ENCODE assay signal across 8 cellular contexts in the genomic region with DNA sequence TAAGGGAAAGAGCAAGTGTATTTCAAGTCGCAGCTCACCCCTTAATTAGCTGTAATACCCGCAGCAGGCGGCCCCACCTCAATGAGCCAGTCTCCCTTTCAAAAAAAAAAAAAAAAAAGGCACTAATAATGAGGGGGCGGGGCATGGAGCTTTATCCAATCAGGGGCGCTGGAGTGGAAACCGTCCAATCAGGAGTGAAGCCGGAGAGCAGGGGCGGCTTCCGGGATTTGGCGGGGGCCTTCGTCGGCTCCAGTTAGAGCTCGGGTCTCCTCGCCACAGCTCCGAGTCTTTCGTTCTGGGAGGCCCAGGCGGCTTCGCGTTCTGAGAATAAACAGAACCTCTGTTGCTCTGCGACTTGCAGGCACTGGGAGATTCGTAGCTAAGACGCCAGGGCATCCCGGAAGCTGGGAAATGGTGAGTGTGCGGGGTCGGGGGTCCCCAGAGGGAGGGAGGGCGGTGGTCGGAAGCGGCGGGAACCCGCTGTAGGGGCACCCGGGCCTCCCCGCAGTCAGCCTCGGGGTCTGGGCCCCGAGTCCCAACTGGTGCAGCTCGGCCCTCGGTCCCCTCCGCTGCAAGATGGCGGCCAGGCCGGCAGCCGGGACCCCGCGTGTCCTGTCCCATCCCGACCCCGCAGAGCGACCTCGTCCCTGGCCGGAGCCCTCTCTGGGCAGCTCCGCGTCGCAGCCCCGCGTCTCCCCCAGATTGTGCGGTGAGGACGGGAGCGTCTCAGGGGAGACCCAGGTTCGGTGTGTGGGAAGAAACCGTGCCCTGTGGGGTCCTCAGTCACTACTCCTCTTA. TPM values are rescaled to one million over a fixed set of nuclear protein-coding genes. Genes with fewer than 3 reads are reported as not detected.
DNase-seq lines count a peak whose midpoint lies in the region; ATAC-seq and TF ChIP-seq lines count a peak whose summit lies in the region.

A gene (plus strand): TSS at position 252 of the 798 bp plus-strand sequence. CDS start 160 bp downstream, at position 412.

- H3K4me3 ChIP-seq in WERI-Rb-1 (ENCODE audit: low read depth, low read length) (peak within 1 kb of the TSS; percentile 96), breast epithelium (peak within 1 kb of the TSS; percentile 72 to 99 (median 99))

- peaks cover 5 to 24% of the 10 kb centered on the region in 2 donors for H3K4me1 ChIP-seq in breast epithelium

- peak; percentile 23 for ATAC-seq in GM18520 (IDR thresholded peaks at IDR 0.05; ENCODE audit: unreplicated experiment)
- ATAC-seq in HG03064 (IDR thresholded peaks at IDR 0.05; ENCODE audit: low read depth, unreplicated experiment), result peak; percentile 27

- intact Hi-C loops in breast epithelium (cut with DNase I; ENCODE audit: low total_unique reads), result no loop called here

- peaks cover 3% of the 10 kb centered on the region for H3K27me3 ChIP-seq in WERI-Rb-1 (ENCODE audit: insufficient read depth, low read depth, severe bottlenecking)
- H3K27me3 ChIP-seq in breast epithelium, result no peaks in the 10 kb centered on the region

- TF ChIP-seq CTCF in WERI-Rb-1 (IDR thresholded peaks at IDR 0.05; ENCODE audit: low read depth, low read length), result no peak
- TF ChIP-seq CTCF in breast epithelium (IDR thresholded peaks at IDR 0.05), result no peak

- H3K9me3 ChIP-seq in WERI-Rb-1 (ENCODE audit: severe bottlenecking) (no peaks in the 10 kb centered on the region), breast epithelium (no peaks in the 10 kb centered on the region)

- TF ChIP-seq POLR2A in breast epithelium (IDR thresholded peaks at IDR 0.05), result peak; percentile 75

- H3K27ac ChIP-seq in WERI-Rb-1 (peak within 1 kb of the TSS; percentile 90), breast epithelium (peak within 1 kb of the TSS; percentile 93 to 96)

- peaks cover 8% of the 10 kb centered on the region for H3K36me3 ChIP-seq in WERI-Rb-1
- H3K36me3 ChIP-seq in breast epithelium, result no peaks in the 10 kb centered on the region

- peak; percentile 46 for DNase-seq in 8988T
- DNase-seq in NCI-H2171 treated with DMSO at 0.1 percent for 48 hours (lab: John Stamatoyannopoulos, UW), result peak; percentile 86
- DNase-seq in WERI-Rb-1, result peak; percentile 95
- DNase-seq in breast epithelium (ENCODE audit: low spot score in 2 of 2), result peak; percentile 94 to 97
- peak; percentile 95 for DNase-seq in iPS-NIHi7 (ENCODE audit: extremely low spot score)
- peak; percentile 71 for DNase-seq in smooth muscle cell of the brain vasculature (ENCODE audit: low read depth, low spot score)

RNA-seq across cellular contexts. Expression of the gene that starts here (rescaled TPM):
- total RNA-seq in breast epithelium, result 10 to 100 TPM; 12.8 to 24.9 (median 13.8) TPM

Comparison
In these comparisons a context has a peak if more than half of its experiments do, and no peak if none do; other contexts are left out.
1. Peak in every context shown above with its lines: DNase-seq, ATAC-seq, H3K4me3 ChIP-seq and H3K27ac ChIP-seq.